ENCODE assay signal across 8 cellular contexts in genomic region chr10:7410306-7410799, GRCh38. TPM values are rescaled to one million over a fixed set of nuclear protein-coding genes. Genes with fewer than 3 reads are reported as not detected.
A peak's percentile ranks its signal among the peaks of the same experiment; 100 is the strongest.
DNase-seq lines count a peak whose midpoint lies in the region; ATAC-seq and TF ChIP-seq lines count a peak whose summit lies in the region.

No MANE protein-coding gene starts in this region.

- H3K27me3 ChIP-seq in Peyer's patch: no peaks in the 10 kb centered on the region

- TF ChIP-seq CTCF in GM10248 (IDR thresholded peaks at IDR 0.05; ENCODE audit: control extremely low read depth, extremely low read depth, low read depth, missing control alignments) (no peak), Peyer's patch (IDR thresholded peaks at IDR 0.05) (no peak), astrocyte of the spinal cord (IDR thresholded peaks at IDR 0.05; ENCODE audit: low read depth, low read length) (no peak)

- CTCF ChIA-PET in GM10248 (lab: Yijun Ruan, JAX): interaction anchor here (0.9 to 2.2 kb wide), 5 partner anchors 17 to 494 kb away, joined by 3 to 13 read pairs (median 5); no protein-coding TSS in a partner anchor

- in situ Hi-C loops in astrocyte of the spinal cord (cut with HindIII; ENCODE audit: low sequenced_read_pairs): no loop called here

- POLR2A ChIA-PET in GM10248 (lab: Yijun Ruan, JAX): interaction anchor here (0.6 kb wide), 3 partner anchors 457 to 1109 kb away, joined by 5 to 9 read pairs (median 6); no protein-coding TSS in a partner anchor

- ATAC-seq in HG03432 (IDR thresholded peaks at IDR 0.05; ENCODE audit: unreplicated experiment): no peak

- DNase-seq in GM10248 (ENCODE audit: extremely low spot score): peak; percentile 42
- no peak for DNase-seq in Peyer's patch
- DNase-seq in astrocyte of the spinal cord (ENCODE audit: low read depth, low spot score): no peak
- peak; percentile 67 for DNase-seq in islet precursor cell
- peak; percentile 60 to 61 for DNase-seq in stimulated activated CD4-positive, alpha-beta T cell treated with anti-CD3 and anti-CD28 coated beads, Interleukin-2, amount 100 ng/mL, for 24 hours
- no peak for DNase-seq in NCI-H2171 (lab: John Stamatoyannopoulos, UW)
- DNase-seq in NCI-H2227 treated with DMSO at 0.1 percent for 48 hours (lab: John Stamatoyannopoulos, UW): no peak

- peak overlapping the region; percentile 67 to 78 (median 72) for H3K27ac ChIP-seq in Peyer's patch

- H3K36me3 ChIP-seq in Peyer's patch: no peaks in the 10 kb centered on the region

- peaks cover 0 to 28% (median 17%) of the 10 kb centered on the region in 4 donors for H3K4me1 ChIP-seq in Peyer's patch

- H3K4me3 ChIP-seq in Peyer's patch: peak overlapping the region; percentile 63 to 82 (median 71)
- peak overlapping the region; percentile 65 for H3K4me3 ChIP-seq in astrocyte of the spinal cord (ENCODE audit: low read depth, low read length)

- H3K9me3 ChIP-seq in Peyer's patch: no peaks in the 10 kb centered on the region

- TF ChIP-seq POLR2A in Peyer's patch (IDR thresholded peaks at IDR 0.05): no peak

RNA-seq across cellular contexts. Expression of gene SFMBT2, which starts 0.5 kb away (rescaled TPM):
- 10 to 100 TPM in 1 of 4 donors, 1 to 10 TPM in 3; 2.6 to 26.4 (median 4.5) TPM for total RNA-seq in Peyer's patch

Comparison
In these comparisons a context has a peak if more than half of its experiments do, and no peak if none do; other contexts are left out.
1. DNase-seq: peak in GM10248 (single experiment), islet precursor cell (single experiment) and stimulated activated CD4-positive, alpha-beta T cell treated with anti-CD3 and anti-CD28 coated beads, Interleukin-2, amount 100 ng/mL, for 24 hours (2 of 2); none in Peyer's patch (0 of 3), astrocyte of the spinal cord (single experiment), NCI-H2171 (single experiment) and NCI-H2227 treated with DMSO at 0.1 percent for 48 hours (single experiment).